In the genomic region with DNA sequence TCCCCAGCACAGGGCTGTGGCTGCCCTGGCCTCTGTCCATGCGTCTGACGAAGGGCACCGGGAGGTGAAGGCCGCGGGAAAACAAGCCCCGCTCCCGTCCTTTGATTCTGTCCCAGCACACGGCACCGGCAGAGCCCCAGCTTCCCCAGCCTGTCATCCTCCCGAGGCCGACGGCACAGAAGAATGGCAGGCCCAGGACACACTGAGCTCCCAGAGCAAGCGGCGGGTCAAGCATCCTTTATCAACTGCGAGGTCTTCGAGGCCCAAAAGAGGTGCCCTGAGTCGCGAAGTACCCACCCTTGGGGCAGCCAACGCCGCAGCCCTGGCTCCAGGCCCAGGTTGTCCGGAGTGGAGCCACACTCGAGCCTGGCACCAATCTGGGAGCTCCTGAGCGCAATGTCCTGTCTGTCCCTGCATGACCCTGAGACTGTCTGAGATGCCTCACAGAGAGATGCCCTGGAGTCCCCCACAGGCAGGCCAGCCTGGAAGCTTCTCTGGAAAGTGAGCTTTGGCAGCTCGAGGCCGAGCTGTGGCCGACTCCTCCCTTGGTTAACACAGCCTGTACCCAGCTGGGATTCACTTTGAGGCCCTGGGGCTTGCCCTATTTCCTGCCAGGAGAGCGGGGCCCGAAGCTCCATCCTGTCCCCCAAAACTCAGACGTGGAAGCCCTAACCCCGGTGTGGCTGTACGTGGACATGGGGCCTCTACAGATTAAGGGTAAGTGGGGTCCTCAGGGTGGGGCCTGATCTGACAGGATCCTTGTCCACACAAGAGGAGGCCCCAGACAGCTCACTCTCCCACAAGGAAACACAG, we compare ENCODE assay signal across 24 cellular contexts. TPM values are rescaled to one million over a fixed set of nuclear protein-coding genes. Genes with fewer than 3 reads are reported as not detected.
A peak's percentile ranks its signal among the peaks of the same experiment; 100 is the strongest.
DNase-seq lines count a peak whose midpoint lies in the region; ATAC-seq and TF ChIP-seq lines count a peak whose summit lies in the region.
"Had no signal": no experiment of that assay in that cellular context is flagged by ENCODE, and none has a peak within 500 bp of the region (broad histone marks: within the 10 kb centered on the region; RNA-seq: fewer than 3 reads in every experiment).

No MANE protein-coding gene starts in this region.

- H3K4me1 Mint-ChIP-seq in endodermal cell, result peaks cover 3% of the 10 kb centered on the region

- ATAC-seq in heart right ventricle, result peak in 6 of 8 donors; percentile 21 to 56 (median 41)
- no peak for ATAC-seq in HG03196 (IDR thresholded peaks at IDR 0.05; ENCODE audit: unreplicated experiment)
- ATAC-seq: left lung had no signal

- intact Hi-C loops in heart right ventricle (cut with DNase I), result no loop called here
- intact Hi-C loops in left ventricle myocardium inferior (cut with micrococcal nuclease), result no loop called here

- no peaks in the 10 kb centered on the region for H3K27me3 ChIP-seq in heart right ventricle
- H3K27me3 ChIP-seq in left ventricle myocardium inferior (ENCODE audit: low read depth), result no peaks in the 10 kb centered on the region
- H3K27me3 ChIP-seq in endodermal cell (ENCODE audit: control insufficient read depth, insufficient read depth, low read length, poor library complexity, severe bottlenecking), result no peaks in the 10 kb centered on the region
- no peaks in the 10 kb centered on the region for H3K27me3 ChIP-seq in osteoblast (ENCODE audit: insufficient read depth, low read length)
- H3K27me3 ChIP-seq: cardiac muscle cell, left lung had no signal

- H3K4me1 ChIP-seq in heart right ventricle (peaks cover 0 to 21% (median 15%) of the 10 kb centered on the region in 9 donors), left ventricle myocardium inferior (peaks cover 23% of the 10 kb centered on the region), endodermal cell (ENCODE audit: control insufficient read depth, insufficient read depth, low read length) (peaks cover 26% of the 10 kb centered on the region), osteoblast (ENCODE audit: insufficient read depth, low read length) (peaks cover 12% of the 10 kb centered on the region)

- no peaks in the 10 kb centered on the region for H3K9me3 ChIP-seq in heart right ventricle
- H3K9me3 ChIP-seq in left ventricle myocardium inferior (replicated peaks), result no peaks in the 10 kb centered on the region
- no peaks in the 10 kb centered on the region for H3K9me3 ChIP-seq in endodermal cell (ENCODE audit: control insufficient read depth, low read length)
- H3K9me3 ChIP-seq in osteoblast (ENCODE audit: low read depth, low read length), result no peaks in the 10 kb centered on the region
- H3K9me3 ChIP-seq: left lung had no signal

- H3K4me2 ChIP-seq in osteoblast (ENCODE audit: insufficient read depth, low read length), result no peak overlapping the region

- H3K4me3 ChIP-seq in heart right ventricle, result no peak overlapping the region
- H3K4me3 ChIP-seq in left ventricle myocardium inferior, result no peak overlapping the region
- H3K4me3 ChIP-seq in endodermal cell (ENCODE audit: low read length), result no peak overlapping the region
- no peak overlapping the region for H3K4me3 ChIP-seq in osteoblast (ENCODE audit: insufficient read depth, low read length)
- H3K4me3 ChIP-seq: cardiac muscle cell, left lung had no signal

- TF ChIP-seq CTCF in heart right ventricle (IDR thresholded peaks at IDR 0.05) (no peak), left ventricle myocardium inferior (IDR thresholded peaks at IDR 0.05; ENCODE audit: borderline replicate concordance) (no peak), endodermal cell (conservative IDR thresholded peaks at IDR 0.05) (no peak), osteoblast (IDR thresholded peaks at IDR 0.05; ENCODE audit: extremely low read depth, low read depth, low read length) (no peak)

- H3K79me2 ChIP-seq in osteoblast (ENCODE audit: insufficient read depth, low read length), result peaks cover 97% of the 10 kb centered on the region

- H3K4me3 Mint-ChIP-seq in endodermal cell, result no peak overlapping the region
- H3K4me3 Mint-ChIP-seq: nephron progenitor cell, type B pancreatic cell had no signal

- no peak overlapping the region for H3K9ac ChIP-seq in endodermal cell (ENCODE audit: extremely low read depth, low read length, poor library complexity, severe bottlenecking)

- H3K27me3 Mint-ChIP-seq in endodermal cell (ENCODE audit: insufficient read depth), result peaks cover 6% of the 10 kb centered on the region
- H3K27me3 Mint-ChIP-seq: type B pancreatic cell had no signal

- no peaks in the 10 kb centered on the region for H3K9me3 Mint-ChIP-seq in endodermal cell
- H3K9me3 Mint-ChIP-seq: nephron progenitor cell, type B pancreatic cell had no signal

- no peak overlapping the region for H3K27ac ChIP-seq in heart right ventricle
- no peak overlapping the region for H3K27ac ChIP-seq in left ventricle myocardium inferior (replicated peaks)
- no peak overlapping the region for H3K27ac ChIP-seq in endodermal cell (ENCODE audit: low read depth, low read length)
- H3K27ac ChIP-seq in osteoblast (ENCODE audit: low read depth, low read length), result peak overlapping the region; percentile 24
- H3K27ac ChIP-seq: cardiac muscle cell, left lung had no signal

- peaks cover 0 to 44% (median 0%) of the 10 kb centered on the region in 9 donors for H3K36me3 ChIP-seq in heart right ventricle
- H3K36me3 ChIP-seq in left ventricle myocardium inferior, result no peaks in the 10 kb centered on the region
- peaks cover 97% of the 10 kb centered on the region for H3K36me3 ChIP-seq in endodermal cell (ENCODE audit: control insufficient read depth, insufficient read depth, low read length)
- H3K36me3 ChIP-seq in osteoblast (ENCODE audit: insufficient read depth, low read length), result peaks cover 69% of the 10 kb centered on the region
- H3K36me3 ChIP-seq: cardiac muscle cell had no signal

- H4K20me1 ChIP-seq in osteoblast (ENCODE audit: insufficient read depth, low read length), result peaks cover 61% of the 10 kb centered on the region

- no peak for DNase-seq in heart right ventricle
- DNase-seq in left ventricle myocardium inferior, result no peak
- DNase-seq in endodermal cell, result no peak
- DNase-seq in osteoblast (ENCODE audit: insufficient read length, low spot score, missing footprints), result peak; percentile 74
- DNase-seq in OCI-M2 (lab: John Stamatoyannopoulos, UW; ENCODE audit: unreplicated experiment), result no peak
- DNase-seq in activated CD4-positive, CD25-positive, alpha-beta regulatory T cell (lab: John Stamatoyannopoulos, UW), result no peak
- DNase-seq in medulla oblongata (ENCODE audit: extremely low spot score), result no peak
- DNase-seq: activated CD4-positive, alpha-beta T cell treated with anti-CD3 and anti-CD28 coated beads, Interleukin-2, amount 50 U/mL, for 1 hour; activated effector memory CD4-positive, alpha-beta T cell treated with Interleukin-2 at 50 U/mL for 16 hours; amygdala; Calu3; EL; left lung; NCI-H2081 treated with DMSO at 0.1 percent for 48 hours; NCI-H510A; nephron progenitor cell; NK-92 treated with Interleukin-12 subunit alpha and Interleukin-12 subunit beta, amount 100 ng/mL, for 24 hours; posterior cingulate gyrus; small intestine; stimulated activated naive CD4-positive, alpha-beta T cell; WERI-Rb-1 had no signal

- H3K36me3 Mint-ChIP-seq in endodermal cell (ENCODE audit: low read depth), result peaks cover 60% of the 10 kb centered on the region
- H3K36me3 Mint-ChIP-seq: type B pancreatic cell had no signal

- H2AFZ ChIP-seq in osteoblast (ENCODE audit: low read length), result no peak overlapping the region

- 69 to 73% methylated on average over 31 of the region's 31 CpGs for WGBS in heart right ventricle, 2 donors
- 97% methylated on average over 28 to 31 of the region's 31 CpGs for WGBS in endodermal cell (ENCODE audit: insufficient coverage in 1 of 2, insufficient read length in 1 of 2), 2 experiments

- H3K27ac Mint-ChIP-seq in endodermal cell, result peak overlapping the region; percentile 35
- H3K27ac Mint-ChIP-seq: nephron progenitor cell, type B pancreatic cell had no signal

RNA-seq across cellular contexts. Expression of a gene that starts 23.3 kb away (rescaled TPM):
- total RNA-seq in heart right ventricle, result 10 to 100 TPM in 2 of 10 donors, 1 to 10 TPM in 8; 1.2 to 15.3 (median 4.1) TPM
- polyA plus RNA-seq in heart right ventricle, result 1 to 10 TPM; 3.5 to 4.7 TPM
- total RNA-seq in left ventricle myocardium inferior, result 4.6 TPM
- 100 to 1,000 TPM; 374 to 588 TPM for total RNA-seq in endodermal cell
- 144 TPM for polyA plus RNA-seq in endodermal cell (2013, experiment 1 of 2)
- 134 TPM for polyA plus RNA-seq in endodermal cell (2013, experiment 2 of 2)
- 60.4 and 90.8 TPM in 2 replicates for total RNA-seq in osteoblast
